17 cellular contexts compared by ENCODE assay signal in genomic region chr14:87940382-87940781, GRCh38. TPM values are rescaled to one million over a fixed set of nuclear protein-coding genes. Genes with fewer than 3 reads are reported as not detected.
DNase-seq lines count a peak whose midpoint lies in the region; ATAC-seq and TF ChIP-seq lines count a peak whose summit lies in the region.
"Had no signal": no experiment of that assay in that cellular context is flagged by ENCODE, and none has a peak within 500 bp of the region (broad histone marks: within the 10 kb centered on the region; RNA-seq: fewer than 3 reads in every experiment).

No MANE protein-coding gene starts in this region.

- no peak overlapping the region for H3K4me2 ChIP-seq in GM23248 (ENCODE audit: unreplicated experiment)

- H3K27me3 ChIP-seq in gastroesophageal sphincter (no peaks in the 10 kb centered on the region), GM23248 (replicated peaks; ENCODE audit: insufficient read depth) (no peaks in the 10 kb centered on the region)
- H3K27me3 ChIP-seq: sigmoid colon, tibial nerve had no signal

- no peaks in the 10 kb centered on the region for H3F3A ChIP-seq in GM23248 (ENCODE audit: insufficient read depth)

- no peaks in the 10 kb centered on the region for H4K20me1 ChIP-seq in GM23248 (ENCODE audit: insufficient read depth)

- TF ChIP-seq POLR2A in gastroesophageal sphincter (IDR thresholded peaks at IDR 0.05), result no peak

- H3K4me3 ChIP-seq in gastroesophageal sphincter (no peak overlapping the region), GM23248 (no peak overlapping the region)
- H3K4me3 ChIP-seq: sigmoid colon, tibial nerve had no signal

- intact Hi-C loops in posterior cingulate gyrus (cut with DNase I), result loop anchor here (10.0 kb wide), 1 partner anchor 244 kb away; no protein-coding TSS in a partner anchor

- DNase-seq in GM20000 (ENCODE audit: low spot score), result peak; percentile 16
- no peak for DNase-seq in ACHN
- no peak for DNase-seq in posterior cingulate gyrus
- no peak for DNase-seq in GM23248
- DNase-seq: activated CD4-positive, alpha-beta T cell treated with anti-CD3 and anti-CD28 coated beads, Interleukin-2, amount 10 ng/mL, durations not matched to agents 7 days and 5 days; DMS79; IMR-90; kidney; naive thymus-derived CD8-positive, alpha-beta T cell; NCI-H187; sigmoid colon had no signal

- H3K9me3 ChIP-seq in gastroesophageal sphincter (no peaks in the 10 kb centered on the region), GM23248 (ENCODE audit: low read depth) (no peaks in the 10 kb centered on the region)
- H3K9me3 ChIP-seq: sigmoid colon, tibial nerve had no signal

- H3K4me1 ChIP-seq in gastroesophageal sphincter (no peaks in the 10 kb centered on the region), GM23248 (ENCODE audit: insufficient read depth) (no peaks in the 10 kb centered on the region)
- H3K4me1 ChIP-seq: sigmoid colon, tibial nerve had no signal

- H3K9me2 ChIP-seq in GM23248 (ENCODE audit: insufficient read depth), result no peaks in the 10 kb centered on the region

- H2AFZ ChIP-seq in GM23248, result no peak overlapping the region

- H3K27ac ChIP-seq in gastroesophageal sphincter, result no peak overlapping the region
- H3K27ac ChIP-seq in GM23248, result no peak overlapping the region
- H3K27ac ChIP-seq: sigmoid colon, tibial nerve had no signal

- WGBS in gastroesophageal sphincter (ENCODE audit: low coverage in 1 of 2), 2 donors, result 88 to 93% methylated on average over 3 of the region's 3 CpGs
- 86 to 96% methylated on average over 3 of the region's 3 CpGs for WGBS in GM23248 (ENCODE audit: low coverage in 1 of 2, low lambda C conversion rate in 2 of 2, missing lambda C conversion rate in 2 of 2), 2 experiments

- TF ChIP-seq EP300 in gastroesophageal sphincter (IDR thresholded peaks at IDR 0.05), result no peak

- H3K36me3 ChIP-seq in gastroesophageal sphincter, result peaks cover 0 to 70% of the 10 kb centered on the region in 2 donors
- H3K36me3 ChIP-seq in GM23248 (ENCODE audit: low read depth), result 0 out of 2 replicates have a peak, but pooled peaks cover 2% of the 10 kb centered on the region

- no peaks in the 10 kb centered on the region for H3K79me2 ChIP-seq in GM23248 (ENCODE audit: insufficient read depth)

- in situ Hi-C loops in ACHN (cut with HindIII; ENCODE audit: low pct_ligation_motif_present, low pct_unique_long_range_greater_than_20kb, low sequenced_read_pairs) (no loop called here), GM23248 (cut with MboI) (no loop called here)

- no peak overlapping the region for H3K9ac ChIP-seq in GM23248

- TF ChIP-seq CTCF in GM20000 (IDR thresholded peaks at IDR 0.05; ENCODE audit: extremely low read depth, missing control alignments) (no peak), gastroesophageal sphincter (IDR thresholded peaks at IDR 0.05) (no peak)

- peak; percentile 98 for ATAC-seq in GM18508 (IDR thresholded peaks at IDR 0.05; ENCODE audit: insufficient read depth, unreplicated experiment)
- ATAC-seq in HG02884 (IDR thresholded peaks at IDR 0.05; ENCODE audit: unreplicated experiment), result peak; percentile 97
- ATAC-seq in HG03460 (IDR thresholded peaks at IDR 0.05; ENCODE audit: unreplicated experiment), result peak; percentile 97
- ATAC-seq in gastroesophageal sphincter, result no peak
- ATAC-seq: activated naive CD4-positive, alpha-beta T cell treated with anti-CD3 and anti-CD28 coated beads, Interleukin-2, amount 50 U/mL, for 72 hours; naive thymus-derived CD8-positive, alpha-beta T cell had no signal

RNA-seq across cellular contexts. Expression of gene GALC, which starts 52.6 kb away (rescaled TPM):
- total RNA-seq in gastroesophageal sphincter, result 10 to 100 TPM; 13.7 to 19.9 (median 16.6) TPM
- total RNA-seq in GM23248 (2014; rRNA removed; shearing (Covaris generic)), result 20.9 and 24.0 TPM in 2 replicates
- polyA plus RNA-seq in GM23248 (2016; fragmentation: Nextera tagmentation; extraction: Ambion mirVana), result 13.1 TPM in 2 replicates
